In the genomic region with DNA sequence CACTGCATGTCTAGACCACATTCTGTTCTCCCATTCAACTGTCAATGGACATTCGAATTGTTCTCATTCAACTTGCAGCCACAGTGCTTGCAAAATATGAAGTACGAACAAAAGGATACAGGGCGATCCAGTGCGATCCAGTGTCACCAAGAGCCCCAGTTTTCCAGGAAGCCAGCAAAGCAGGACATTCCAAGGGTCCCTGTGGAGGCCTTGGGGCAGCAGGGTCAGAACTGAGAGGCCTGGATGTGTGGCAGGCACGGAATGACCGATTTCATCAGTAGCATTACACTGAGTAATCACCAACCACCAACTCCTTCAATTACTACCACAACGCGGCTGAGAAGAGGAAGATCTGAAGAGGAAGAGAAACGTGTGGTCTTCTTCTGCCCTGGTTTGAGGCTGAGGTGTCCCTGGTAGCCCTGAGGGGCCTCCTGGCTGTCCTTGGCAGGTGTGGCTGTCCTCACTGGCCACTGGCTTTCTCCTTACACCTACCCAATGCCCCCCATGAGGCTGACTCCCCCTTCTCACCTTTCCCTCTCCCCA, we compare ENCODE assay signal across 17 cellular contexts.
A peak's percentile ranks its signal among the peaks of the same experiment; 100 is the strongest.
DNase-seq lines count a peak whose midpoint lies in the region; ATAC-seq lines count a peak whose summit lies in the region.
"Had no signal": no experiment of that assay in that cellular context is flagged by ENCODE, and none has a peak within 500 bp of the region (broad histone marks: within the 10 kb centered on the region; RNA-seq: fewer than 3 reads in every experiment).

No MANE protein-coding gene starts in this region.

- H3K9me3 Mint-ChIP-seq in stimulated activated effector memory CD8-positive, alpha-beta T cell treated with anti-CD3 and anti-CD28 coated beads, Interleukin-12 subunit alpha, Interleukin-12 subunit beta, amount 100 ng/mL, for 72 hours: no peaks in the 10 kb centered on the region
- H3K9me3 Mint-ChIP-seq: T-helper 1 cell treated with Interleukin-12 subunit alpha and Interleukin-12 subunit beta and Interleukin-4 antibody, amounts not matched to agents 30 μg/mL and 1 μg/mL, for 36 hours had no signal

- ATAC-seq in HG02870 (IDR thresholded peaks at IDR 0.05; ENCODE audit: unreplicated experiment) (peak; percentile 79), HG03457 (IDR thresholded peaks at IDR 0.05; ENCODE audit: unreplicated experiment) (no peak)
- peak; percentile 65 for ATAC-seq in stimulated activated effector memory CD8-positive, alpha-beta T cell treated with anti-CD3 and anti-CD28 coated beads, Interleukin-12 subunit alpha, Interleukin-12 subunit beta, amount 100 ng/mL, for 72 hours
- ATAC-seq: right lobe of liver, upper lobe of right lung had no signal

- no peak overlapping the region for H3K4me3 Mint-ChIP-seq in stimulated activated effector memory CD8-positive, alpha-beta T cell treated with anti-CD3 and anti-CD28 coated beads, Interleukin-12 subunit alpha, Interleukin-12 subunit beta, amount 100 ng/mL, for 72 hours
- H3K4me3 Mint-ChIP-seq: activated naive CD8-positive, alpha-beta T cell; T-helper 1 cell treated with Interleukin-12 subunit alpha and Interleukin-12 subunit beta and Interleukin-4 antibody, amounts not matched to agents 30 μg/mL and 1 μg/mL, for 36 hours had no signal

- peak; percentile 8 for DNase-seq in activated effector memory CD4-positive, alpha-beta T cell treated with anti-CD3 and anti-CD28 coated beads, Interleukin-2, amount 50 U/mL, for 16 hours
- no peak for DNase-seq in activated effector memory CD4-positive, alpha-beta T cell treated with Interleukin-2 at 50 U/mL for 16 hours
- DNase-seq in SKM-1 (lab: John Stamatoyannopoulos, UW; ENCODE audit: unreplicated experiment) (peak; percentile 42), EL (no peak)
- DNase-seq in stimulated activated effector memory CD8-positive, alpha-beta T cell treated with anti-CD3 and anti-CD28 coated beads, Interleukin-12 subunit alpha, Interleukin-12 subunit beta, amount 100 ng/mL, for 72 hours (ENCODE audit: low spot score in 2 of 2): no peak
- no peak for DNase-seq in stimulated activated CD4-positive, alpha-beta T cell treated with anti-CD3 and anti-CD28 coated beads, Interleukin-4, amount 100 ng/mL, for 4 hours
- DNase-seq: activated CD4-positive, CD25-positive, alpha-beta regulatory T cell; C1 segment of cervical spinal cord; NCI-H2029; NCI-H524 treated with DMSO at 0.1 percent for 48 hours; right lobe of liver; stimulated activated CD4-positive, alpha-beta T cell treated with anti-CD3 and anti-CD28 coated beads, Interleukin-4, amount 100 ng/mL, for 1 hour; upper lobe of right lung had no signal

- H3K27ac Mint-ChIP-seq in stimulated activated effector memory CD8-positive, alpha-beta T cell treated with anti-CD3 and anti-CD28 coated beads, Interleukin-12 subunit alpha, Interleukin-12 subunit beta, amount 100 ng/mL, for 72 hours: no peak overlapping the region
- H3K27ac Mint-ChIP-seq: activated naive CD8-positive, alpha-beta T cell; T-helper 1 cell treated with Interleukin-12 subunit alpha and Interleukin-12 subunit beta and Interleukin-4 antibody, amounts not matched to agents 30 μg/mL and 1 μg/mL, for 36 hours had no signal

- H3K36me3 Mint-ChIP-seq in stimulated activated effector memory CD8-positive, alpha-beta T cell treated with anti-CD3 and anti-CD28 coated beads, Interleukin-12 subunit alpha, Interleukin-12 subunit beta, amount 100 ng/mL, for 72 hours: peaks cover 4% of the 10 kb centered on the region
- H3K36me3 Mint-ChIP-seq: activated naive CD8-positive, alpha-beta T cell had no signal

- peaks cover 11% of the 10 kb centered on the region for H3K4me1 Mint-ChIP-seq in stimulated activated effector memory CD8-positive, alpha-beta T cell treated with anti-CD3 and anti-CD28 coated beads, Interleukin-12 subunit alpha, Interleukin-12 subunit beta, amount 100 ng/mL, for 72 hours

Comparison
In these comparisons a context has a peak if more than half of its experiments do, and no peak if none do; other contexts are left out.
1. DNase-seq: peak in activated effector memory CD4-positive, alpha-beta T cell treated with anti-CD3 and anti-CD28 coated beads, Interleukin-2, amount 50 U/mL, for 16 hours (single experiment) and SKM-1 (single experiment); none in activated effector memory CD4-positive, alpha-beta T cell treated with Interleukin-2 at 50 U/mL for 16 hours (single experiment), stimulated activated effector memory CD8-positive, alpha-beta T cell treated with anti-CD3 and anti-CD28 coated beads, Interleukin-12 subunit alpha, Interleukin-12 subunit beta, amount 100 ng/mL, for 72 hours (0 of 2), stimulated activated CD4-positive, alpha-beta T cell treated with anti-CD3 and anti-CD28 coated beads, Interleukin-4, amount 100 ng/mL, for 4 hours (0 of 2) and EL (single experiment).